In genomic region chr1:44642255-44642654, GRCh38 we compare ENCODE assay signal across 17 cellular contexts. TPM values are rescaled to one million over a fixed set of nuclear protein-coding genes. Genes with fewer than 3 reads are reported as not detected.
DNase-seq lines count a peak whose midpoint lies in the region; ATAC-seq, FAIRE-seq and TF ChIP-seq lines count a peak whose summit lies in the region.
"Had no signal": no experiment of that assay in that cellular context is flagged by ENCODE, and none has a peak within 500 bp of the region (broad histone marks: within the 10 kb centered on the region; RNA-seq: fewer than 3 reads in every experiment).

No MANE protein-coding gene starts in this region.

- POLR2A ChIA-PET in GM12878 (lab: Charles Lee): interaction anchor here (1.5 to 1.7 kb wide), 2 partner anchors 10 to 11 kb away, joined by 4 to 5 read pairs; no protein-coding TSS in a partner anchor
- POLR2A ChIA-PET in naive thymus-derived CD8-positive, alpha-beta T cell (lab: Charles Lee): interaction anchor here (2.1 kb wide), 1 partner anchor 10 kb away, joined by 13 read pairs; no protein-coding TSS in a partner anchor

- CTCF ChIA-PET in GM12878 (lab: Yijun Ruan, JAX): interaction anchor here (0.6 to 4.4 kb wide), 2 partner anchors 10 to 71 kb away, joined by 3 to 37 read pairs; no protein-coding TSS in a partner anchor

- H3K9me3 ChIP-seq in right cardiac atrium (ENCODE audit: control insufficient read depth, low read length) (no peaks in the 10 kb centered on the region), GM12878 (replicated peaks; ENCODE audit: control insufficient read depth, insufficient read depth, low read length) (no peaks in the 10 kb centered on the region)
- H3K9me3 ChIP-seq: mucosa of descending colon, pancreas had no signal

- WGBS in right cardiac atrium: 99% methylated on average over 2 of the region's 2 CpGs
- WGBS in GM12878 (ENCODE audit: insufficient coverage, insufficient replicate concordance, low lambda C conversion rate, missing lambda C conversion rate): 98% methylated on average over 2 of the region's 2 CpGs

- no peak for TF ChIP-seq CTCF in GM12878 (IDR thresholded peaks at IDR 0.05 in 2 of 3, conservative IDR thresholded peaks at IDR 0.05 in 1 of 3; ENCODE audit: control insufficient read depth in 2 of 3, extremely low read depth in 1 of 3, insufficient read depth in 1 of 3, low read depth in 3 of 3, low read length in 3 of 3)

- in situ Hi-C loops in GM12878 (cut with MboI): no loop called here

- H3K9ac ChIP-seq in GM12878 (ENCODE audit: control insufficient read depth, insufficient read depth, low read length): no peak overlapping the region
- H3K9ac ChIP-seq: GM23248 had no signal

- DNase-seq in right cardiac atrium (no peak), cardiac septum (ENCODE audit: low spot score) (no peak), GM12878 (ENCODE audit: low read depth, low spot score) (no peak), H7 (no peak), AG08395 (ENCODE audit: low spot score) (no peak)
- no peak for DNase-seq in naive thymus-derived CD8-positive, alpha-beta T cell
- DNase-seq: Calu3; effector CD8-positive, alpha-beta T cell; GF-D8; GM23248; mucosa of descending colon; NCI-H1436 treated with DMSO at 0.1 percent for 48 hours; NCI-H226 had no signal

- H3K36me3 ChIP-seq in GM12878 (ENCODE audit: control insufficient read depth in 2 of 2, insufficient read depth in 2 of 2, low read length in 1 of 2) (peaks cover 19 to 38% of the 10 kb centered on the region in 2 experiments), H7 (replicated peaks; ENCODE audit: control insufficient read depth, insufficient read depth, low read length) (peaks cover 63% of the 10 kb centered on the region)

- FAIRE-seq in GM12878 (lab: Jason Lieb, UNC): no peak
- FAIRE-seq: pancreas had no signal

- no peaks in the 10 kb centered on the region for H3K79me2 ChIP-seq in GM12878 (ENCODE audit: control insufficient read depth, insufficient read depth, low read length)

- peaks cover 0 to 20% (median 12%) of the 10 kb centered on the region in 4 donors for H3K4me1 Mint-ChIP-seq in naive thymus-derived CD8-positive, alpha-beta T cell

- H3K27me3 ChIP-seq in right cardiac atrium (ENCODE audit: control insufficient read depth, insufficient read depth): no peaks in the 10 kb centered on the region
- H3K27me3 ChIP-seq in GM12878 (replicated peaks in 1 of 2; ENCODE audit: control insufficient read depth in 2 of 2, insufficient read depth in 2 of 2, low read length in 1 of 2): no peaks in the 10 kb centered on the region
- H3K27me3 ChIP-seq in H7 (ENCODE audit: control insufficient read depth, insufficient read depth, low read length): no peaks in the 10 kb centered on the region
- H3K27me3 ChIP-seq: pancreas had no signal

- no TSS peak for BruUV-seq in GM12878 (replicated peaks; lab: Mats Ljungman, UMichigan)

- no peak overlapping the region for H2AFZ ChIP-seq in GM12878 (ENCODE audit: control insufficient read depth, low read depth, low read length)
- H2AFZ ChIP-seq: GM23248 had no signal

- H3K27ac ChIP-seq in right cardiac atrium (ENCODE audit: low read length): peak overlapping the region; percentile 33
- no peak overlapping the region for H3K27ac ChIP-seq in GM12878 (ENCODE audit: control insufficient read depth, insufficient read depth)
- H3K27ac ChIP-seq: GM23248, pancreas, VCaP had no signal

- no peak for TF ChIP-seq EP300 in GM12878 (IDR thresholded peaks at IDR 0.05; ENCODE audit: borderline replicate concordance in 1 of 2, control insufficient read depth in 1 of 2, low read depth in 2 of 2, low read length in 2 of 2)

- SMC1A ChIA-PET in GM12878 (lab: Charles Lee; ENCODE audit: uncharacterized antibody, unreplicated experiment): interaction anchor here (1.2 to 1.5 kb wide), 3 partner anchors 9 to 30 kb away, joined by 3 to 5 read pairs (median 3); no protein-coding TSS in a partner anchor

- no peaks in the 10 kb centered on the region for H3K27me3 Mint-ChIP-seq in naive thymus-derived CD8-positive, alpha-beta T cell

- intact Hi-C loops in right cardiac atrium (cut with DNase I): no loop called here
- intact Hi-C loops in cardiac septum (cut with DNase I): no loop called here
- intact Hi-C loops in GM12878 (cut with micrococcal nuclease; ENCODE audit: unreplicated experiment): no loop called here

- RAD21 ChIA-PET in GM12878 (lab: Charles Lee; ENCODE audit: unreplicated experiment): no interaction called here

- TF ChIP-seq RAD21 in GM12878 (IDR thresholded peaks at IDR 0.05; ENCODE audit: insufficient read depth, low read depth, low read length): no peak

- peak overlapping the region in 6 of 10 donors; percentile 0 to 87 (median 58) for H3K27ac Mint-ChIP-seq in naive thymus-derived CD8-positive, alpha-beta T cell

- peaks cover 13% of the 10 kb centered on the region for H3K4me1 ChIP-seq in right cardiac atrium (ENCODE audit: control insufficient read depth, insufficient read depth, low read length)
- no peaks in the 10 kb centered on the region for H3K4me1 ChIP-seq in GM12878 (ENCODE audit: control insufficient read depth, insufficient read depth, low read length)
- H3K4me1 ChIP-seq: pancreas had no signal

- no peak overlapping the region for H3K4me2 ChIP-seq in GM12878 (ENCODE audit: control insufficient read depth, insufficient read depth)

- H4K20me1 ChIP-seq in GM12878 (ENCODE audit: control insufficient read depth, insufficient read depth): no peaks in the 10 kb centered on the region; the same call in 1 of the 2 replicates

- 0 out of 2 replicates have a peak, but pooled peaks have one; percentile 12 for TF ChIP-seq POLR2A in GM12878 (IDR thresholded peaks at IDR 0.05; ENCODE audit: low read depth, low read length)

- ATAC-seq in right cardiac atrium: no peak
- no peak for ATAC-seq in GM12878
- no peak for ATAC-seq in naive thymus-derived CD8-positive, alpha-beta T cell
- no peak for ATAC-seq in HG02970 (IDR thresholded peaks at IDR 0.05; ENCODE audit: low FRiP score, unreplicated experiment)
- no peak for ATAC-seq in HG03025 (IDR thresholded peaks at IDR 0.05; ENCODE audit: low FRiP score, unreplicated experiment)
- ATAC-seq: mucosa of descending colon had no signal

- H3K4me3 ChIP-seq in right cardiac atrium (ENCODE audit: low read length) (no peak overlapping the region), GM12878 (no peak overlapping the region), H7 (ENCODE audit: insufficient read depth, low read depth, low read length) (no peak overlapping the region)
- H3K4me3 ChIP-seq: GM23248, mucosa of descending colon, pancreas had no signal

- no peaks in the 10 kb centered on the region for H3K9me3 Mint-ChIP-seq in naive thymus-derived CD8-positive, alpha-beta T cell

- no peak overlapping the region for H3K4me3 Mint-ChIP-seq in naive thymus-derived CD8-positive, alpha-beta T cell

- H3K36me3 Mint-ChIP-seq in naive thymus-derived CD8-positive, alpha-beta T cell: peaks cover 0 to 91% (median 3%) of the 10 kb centered on the region in 3 donors

TF ChIP-seq in GM12878, 131 proteins besides CTCF, POLR2A, EP300 and RAD21 (continues in another document):
- TF ChIP-seq EED (IDR thresholded peaks at IDR 0.05; ENCODE audit: low read depth): no peak

RNA-seq across cellular contexts. Expression of gene TMEM53, which starts 32.0 kb away (rescaled TPM):
- total RNA-seq in right cardiac atrium (10 to 100 TPM; 12.0 to 16.8 (median 13.1) TPM), cardiac septum (9.8 TPM), GM12878 (2014; rRNA removed) (11.7 and 16.7 TPM in 2 replicates), GM12878 (2014; rRNA removed; fragmentation: Illumina TruSeq; extraction: Trizol) (6.9 and 7.1 TPM in 2 replicates), GM12878 (2021) (13.2 and 13.8 TPM in 2 replicates)
- polyA plus RNA-seq in right cardiac atrium (13.3 TPM), GM12878 (2011; rRNA removed) (3.8 and 6.6 TPM in 2 replicates), GM12878 (2014; fragmentation: Illumina TruSeq; extraction: Trizol) (4.6 and 8.4 TPM in 2 replicates), GM12878 (2014; fragmentation: Nextera tagmentation; extraction: Ambion mirVana) (1 to 10 TPM; 3.1 to 6.2 TPM), GM12878 (2014; rRNA removed) (17.4 and 18.4 TPM in 2 replicates), GM12878 (2016; fragmentation: Nextera tagmentation; extraction: Ambion mirVana) (10 to 100 TPM; 22.5 to 23.9 TPM)
- total RNA-seq in GM12878 (2013; cell fraction: nucleolus; rRNA removed): 6.8 and 6.9 TPM in 2 replicates
- 4.5 TPM for polyA plus RNA-seq in GM12878 (2011; ENCODE audit: low read depth)
- 15.3 and 18.0 TPM in 2 replicates for polyA plus RNA-seq in GM12878 (2011; cell fraction: cytosol; rRNA removed)
- polyA plus RNA-seq in GM12878 (2011; cell fraction: nucleus; rRNA removed): 10.2 and 12.0 TPM in 2 replicates
- polyA plus RNA-seq in GM12878 (2012): 10.5 and 12.2 TPM in 2 replicates
- polyA minus RNA-seq in GM12878 (2011; rRNA and poly(A)+ RNA removed): 5.7 and 11.4 TPM in 2 replicates
- 5.7 and 6.1 TPM in 2 replicates for polyA minus RNA-seq in GM12878 (2011; cell fraction: cytosol; rRNA and poly(A)+ RNA removed)
- 2.7 and 3.1 TPM in 2 replicates for polyA minus RNA-seq in GM12878 (2011; cell fraction: nucleus; rRNA and poly(A)+ RNA removed)
- total RNA-seq in naive thymus-derived CD8-positive, alpha-beta T cell: 1 to 10 TPM; 1.0 to 2.1 TPM
- 1 to 10 TPM; 4.6 to 5.9 (median 5.5) TPM for polyA plus RNA-seq in naive thymus-derived CD8-positive, alpha-beta T cell
- 6.0 and 9.0 TPM in 2 replicates for total RNA-seq in H7 (2014; rRNA removed; shearing (Covaris generic))

RNA-seq across cellular contexts. Expression of gene ARMH1, which starts 32.3 kb away (rescaled TPM):
- total RNA-seq in right cardiac atrium: 1 to 10 TPM in 2 of 4 donors, under 1 TPM in 2; 0.39 to 1.2 (median 0.84) TPM
- 0.91 TPM for polyA plus RNA-seq in right cardiac atrium
- total RNA-seq in cardiac septum: 0.70 TPM
- total RNA-seq in GM12878 (2013; cell fraction: nucleolus; rRNA removed): 3.4 and 5.6 TPM in 2 replicates
- total RNA-seq in GM12878 (2014; rRNA removed): 17.1 and 26.5 TPM in 2 replicates
- 8.5 and 10.3 TPM in 2 replicates for total RNA-seq in GM12878 (2014; rRNA removed; fragmentation: Illumina TruSeq; extraction: Trizol)
- total RNA-seq in GM12878 (2021): 15.9 and 18.1 TPM in 2 replicates
- polyA plus RNA-seq in GM12878 (2011; ENCODE audit: low read depth): 0.87 TPM
- polyA plus RNA-seq in GM12878 (2011; rRNA removed): 1.7 and 2.6 TPM in 2 replicates
- polyA plus RNA-seq in GM12878 (2011; cell fraction: cytosol; rRNA removed): 2.3 and 4.7 TPM in 2 replicates
- 36.5 and 40.7 TPM in 2 replicates for polyA plus RNA-seq in GM12878 (2011; cell fraction: nucleus; rRNA removed)
- 7.7 and 10.3 TPM in 2 replicates for polyA plus RNA-seq in GM12878 (2012)
- polyA plus RNA-seq in GM12878 (2014; fragmentation: Illumina TruSeq; extraction: Trizol): 3.8 and 8.3 TPM in 2 replicates
- 1 to 10 TPM in 1 of 2 experiments, under 1 TPM in 1; 0.93 to 1.8 TPM for polyA plus RNA-seq in GM12878 (2014; fragmentation: Nextera tagmentation; extraction: Ambion mirVana)
- polyA plus RNA-seq in GM12878 (2014; rRNA removed): 43.9 and 45.9 TPM in 2 replicates
- polyA plus RNA-seq in GM12878 (2016; fragmentation: Nextera tagmentation; extraction: Ambion mirVana): 1 to 10 TPM; 5.6 to 8.1 TPM
- polyA minus RNA-seq in GM12878 (2011; rRNA and poly(A)+ RNA removed): 0.80 and 1.3 TPM in 2 replicates
- not detected in 2 replicates for polyA minus RNA-seq in GM12878 (2011; cell fraction: cytosol; rRNA and poly(A)+ RNA removed)
- polyA minus RNA-seq in GM12878 (2011; cell fraction: nucleus; rRNA and poly(A)+ RNA removed): 0.48 and 1.9 TPM in 2 replicates
- total RNA-seq in naive thymus-derived CD8-positive, alpha-beta T cell: 10 to 100 TPM; 70.4 to 79.0 TPM
- polyA plus RNA-seq in naive thymus-derived CD8-positive, alpha-beta T cell: 10 to 100 TPM; 46.2 to 75.6 (median 53.2) TPM
- total RNA-seq in H7 (2014; rRNA removed; shearing (Covaris generic)): 0.62 TPM in 1 of 2 replicates, not detected in the other
